Comparison of ENCODE assay signal across 8 cellular contexts in the genomic region with DNA sequence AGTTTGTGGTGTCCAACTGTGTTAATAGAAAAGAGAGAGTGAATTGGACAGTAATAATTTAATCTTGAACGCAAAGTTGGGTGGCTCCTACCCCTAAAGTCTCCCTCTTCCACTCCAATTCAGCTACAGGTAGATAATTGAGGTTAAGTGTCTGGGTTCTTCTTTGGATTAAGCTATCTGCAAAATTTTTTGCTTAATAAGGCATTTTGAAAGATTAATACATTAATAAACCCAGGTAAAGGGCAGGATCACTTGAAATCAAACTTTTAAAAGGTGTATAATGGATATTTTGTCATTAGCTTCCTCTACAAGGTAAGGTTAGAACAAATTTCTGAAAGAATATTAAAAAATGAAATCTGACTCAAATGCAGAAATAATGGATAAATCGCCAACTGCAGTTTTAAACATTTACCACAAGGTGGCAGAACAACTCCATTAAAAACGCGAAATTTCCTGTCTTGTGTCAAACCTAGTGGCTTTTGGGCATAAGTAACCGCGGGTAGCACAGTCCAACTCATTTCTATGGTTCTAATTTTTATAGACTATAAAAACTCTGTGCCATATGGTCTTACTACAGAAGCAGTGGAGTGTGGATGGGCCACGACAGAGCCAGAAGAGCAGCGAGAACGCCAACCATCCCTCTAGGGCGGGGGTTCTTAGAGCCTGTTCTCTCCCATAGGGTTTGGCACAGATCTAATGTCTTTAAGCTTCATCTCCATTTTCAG.
DNase-seq lines count a peak whose midpoint lies in the region; ATAC-seq and TF ChIP-seq lines count a peak whose summit lies in the region.

No MANE protein-coding gene starts in this region.

- no peaks in the 10 kb centered on the region for H3K36me3 ChIP-seq in psoas muscle (ENCODE audit: insufficient read depth in 1 of 2, low read depth in 1 of 2)

- in situ Hi-C loops in ACHN (cut with HindIII; ENCODE audit: low pct_ligation_motif_present, low pct_unique_long_range_greater_than_20kb, low sequenced_read_pairs): loop anchor here (25.0 kb wide), 1 partner anchor 760 kb away; no protein-coding TSS in a partner anchor

- no peak overlapping the region for H3K4me3 Mint-ChIP-seq in activated CD8-positive, alpha-beta T cell treated with anti-CD3 and anti-CD28 coated beads, Interleukin-2, amount 10 ng/mL, durations not matched to agents 7 days and 5 days

- TF ChIP-seq CTCF in GM12872 (IDR thresholded peaks at IDR 0.05; ENCODE audit: insufficient read depth, low read depth, low read length) (peak; percentile 58; the same call in 2 of the 3 replicates), psoas muscle (IDR thresholded peaks at IDR 0.05) (peak; percentile 93)

- intact Hi-C loops in Right ventricle myocardium superior (cut with DNase I) (loop anchor here (2.0 to 10.0 kb wide), 2 partner anchors 746 to 1012 kb away; no protein-coding TSS in a partner anchor), psoas muscle (cut with DNase I) (loop anchor here in 1 of 2 donors (2.0 kb wide), 1 partner anchor 746 kb away; no protein-coding TSS in a partner anchor)

- H3K27ac Mint-ChIP-seq in activated CD8-positive, alpha-beta T cell treated with anti-CD3 and anti-CD28 coated beads, Interleukin-2, amount 10 ng/mL, durations not matched to agents 7 days and 5 days: no peak overlapping the region

- POLR2A ChIA-PET in activated CD8-positive, alpha-beta T cell treated with anti-CD3 and anti-CD28 coated beads, Interleukin-2, amount 10 ng/mL, durations not matched to agents 7 days and 5 days (lab: Charles Lee): no interaction called here

- H3K9me3 Mint-ChIP-seq in activated CD8-positive, alpha-beta T cell treated with anti-CD3 and anti-CD28 coated beads, Interleukin-2, amount 10 ng/mL, durations not matched to agents 7 days and 5 days (ENCODE audit: insufficient read depth): no peaks in the 10 kb centered on the region

- no peak overlapping the region for H3K27ac ChIP-seq in psoas muscle

- H3K4me1 ChIP-seq in psoas muscle: no peaks in the 10 kb centered on the region

- CTCF ChIA-PET in activated CD8-positive, alpha-beta T cell treated with anti-CD3 and anti-CD28 coated beads, Interleukin-2, amount 10 ng/mL, durations not matched to agents 7 days and 5 days (lab: Charles Lee): interaction anchor here (0.6 to 2.5 kb wide), 17 partner anchors 9 to 1017 kb away, joined by 3 to 38 read pairs (median 4); a partner anchor contains a TSS

- H3K27me3 Mint-ChIP-seq in activated CD8-positive, alpha-beta T cell treated with anti-CD3 and anti-CD28 coated beads, Interleukin-2, amount 10 ng/mL, durations not matched to agents 7 days and 5 days (ENCODE audit: low read depth): peaks cover 10% of the 10 kb centered on the region

- H3K4me1 Mint-ChIP-seq in activated CD8-positive, alpha-beta T cell treated with anti-CD3 and anti-CD28 coated beads, Interleukin-2, amount 10 ng/mL, durations not matched to agents 7 days and 5 days (ENCODE audit: low read depth): no peaks in the 10 kb centered on the region

- no peaks in the 10 kb centered on the region for H3K27me3 ChIP-seq in psoas muscle (ENCODE audit: insufficient read depth in 3 of 3, low read length in 2 of 3)

- DNase-seq in ACHN (peak; percentile 56), NCI-H2107 treated with DMSO at 0.1 percent for 48 hours (lab: John Stamatoyannopoulos, UW; ENCODE audit: unreplicated experiment) (peak; percentile 10), Right ventricle myocardium superior (no peak), psoas muscle (no peak)
- peak; percentile 23 for DNase-seq in activated CD8-positive, alpha-beta T cell treated with anti-CD3 and anti-CD28 coated beads, Interleukin-2, amount 10 ng/mL, durations not matched to agents 7 days and 5 days

- H3K36me3 Mint-ChIP-seq in activated CD8-positive, alpha-beta T cell treated with anti-CD3 and anti-CD28 coated beads, Interleukin-2, amount 10 ng/mL, durations not matched to agents 7 days and 5 days (ENCODE audit: low read depth): no peaks in the 10 kb centered on the region

- peak overlapping the region; percentile 37 for H3K4me3 ChIP-seq in psoas muscle

- WGBS in psoas muscle, 3 donors: 15 to 29% (median 25%) methylated on average over 10 of the region's 10 CpGs

- H3K9me3 ChIP-seq in psoas muscle: no peaks in the 10 kb centered on the region

- ATAC-seq in activated CD8-positive, alpha-beta T cell treated with anti-CD3 and anti-CD28 coated beads, Interleukin-2, amount 10 ng/mL, durations not matched to agents 7 days and 5 days: no peak
- peak; percentile 58 for ATAC-seq in Right ventricle myocardium superior (ENCODE audit: poor library complexity)
- peak; percentile 46 to 71 (median 54) for ATAC-seq in psoas muscle
- ATAC-seq in HG03469 (IDR thresholded peaks at IDR 0.05; ENCODE audit: unreplicated experiment): no peak
- ATAC-seq in GM19328 (IDR thresholded peaks at IDR 0.05; ENCODE audit: unreplicated experiment): no peak

Comparison
In these comparisons a context has a peak if more than half of its experiments do, and no peak if none do; other contexts are left out.
1. DNase-seq: peak in ACHN (single experiment), NCI-H2107 treated with DMSO at 0.1 percent for 48 hours (single experiment) and activated CD8-positive, alpha-beta T cell treated with anti-CD3 and anti-CD28 coated beads, Interleukin-2, amount 10 ng/mL, durations not matched to agents 7 days and 5 days (single experiment); none in Right ventricle myocardium superior (single experiment) and psoas muscle (0 of 2).
2. ATAC-seq: peak in Right ventricle myocardium superior (single experiment) and psoas muscle (4 of 4); none in activated CD8-positive, alpha-beta T cell treated with anti-CD3 and anti-CD28 coated beads, Interleukin-2, amount 10 ng/mL, durations not matched to agents 7 days and 5 days (single experiment), HG03469 (single experiment) and GM19328 (single experiment).